ENCODE assay signal across 10 cellular contexts in genomic region chr4:151484396-151485102, GRCh38.
A peak's percentile ranks its signal among the peaks of the same experiment; 100 is the strongest.
DNase-seq lines count a peak whose midpoint lies in the region; ATAC-seq and TF ChIP-seq lines count a peak whose summit lies in the region.
"Had no signal": no experiment of that assay in that cellular context is flagged by ENCODE, and none has a peak within 500 bp of the region (broad histone marks: within the 10 kb centered on the region; RNA-seq: fewer than 3 reads in every experiment).

No MANE protein-coding gene starts in this region.

- H3K4me2 ChIP-seq in GM23338 = peak overlapping the region; percentile 36

- peak overlapping the region; percentile 98 for H3K27ac Mint-ChIP-seq in GM23338
- no peak overlapping the region for H3K27ac Mint-ChIP-seq in stimulated activated naive B cell treated with anti-CD40 and anti-IgM and Interleukin-4, amounts not matched to agents 10 μg/mL and 1 μg/mL and 100 μg/mL, for 72 hours

- H3K4me3 Mint-ChIP-seq in GM23338 = peak overlapping the region; percentile 23
- H3K4me3 Mint-ChIP-seq in stimulated activated naive B cell treated with anti-CD40 and anti-IgM and Interleukin-4, amounts not matched to agents 10 μg/mL and 1 μg/mL and 100 μg/mL, for 72 hours = no peak overlapping the region

- no peaks in the 10 kb centered on the region for H3F3A ChIP-seq in GM23338 (replicated peaks; ENCODE audit: low read depth)

- H3K27me3 Mint-ChIP-seq in GM23338 (ENCODE audit: insufficient read depth, low read depth, poor library complexity) = peaks cover 4% of the 10 kb centered on the region
- H3K27me3 Mint-ChIP-seq in stimulated activated naive B cell treated with anti-CD40 and anti-IgM and Interleukin-4, amounts not matched to agents 10 μg/mL and 1 μg/mL and 100 μg/mL, for 72 hours = peaks cover 9 to 20% of the 10 kb centered on the region in 2 donors

- H3K36me3 Mint-ChIP-seq in GM23338 (ENCODE audit: low read depth) = peaks cover 16% of the 10 kb centered on the region
- no peaks in the 10 kb centered on the region for H3K36me3 Mint-ChIP-seq in stimulated activated naive B cell treated with anti-CD40 and anti-IgM and Interleukin-4, amounts not matched to agents 10 μg/mL and 1 μg/mL and 100 μg/mL, for 72 hours

- no peak for TF ChIP-seq CTCF in GM23338 (conservative IDR thresholded peaks at IDR 0.05; ENCODE audit: low read depth in 2 of 2)

- no peaks in the 10 kb centered on the region for H3K27me3 ChIP-seq in GM23338 (ENCODE audit: insufficient read depth)
- H3K27me3 ChIP-seq in SJSA1 (replicated peaks) = no peaks in the 10 kb centered on the region

- H3K4me1 ChIP-seq in GM23338 (ENCODE audit: insufficient read depth) = peaks cover 67% of the 10 kb centered on the region
- peaks cover 28% of the 10 kb centered on the region for H3K4me1 ChIP-seq in SJSA1 (replicated peaks)
- H3K4me1 ChIP-seq: parathyroid adenoma had no signal

- peaks cover 53% of the 10 kb centered on the region for H3K79me2 ChIP-seq in GM23338 (replicated peaks; ENCODE audit: insufficient read depth)
- H3K79me2 ChIP-seq: parathyroid adenoma had no signal

- H3K36me3 ChIP-seq in GM23338 (ENCODE audit: insufficient read depth) (no peaks in the 10 kb centered on the region), SJSA1 (no peaks in the 10 kb centered on the region)

- peak overlapping the region; percentile 3; the same call in 1 of the 2 replicates for H3K4me3 ChIP-seq in GM23338
- H3K4me3 ChIP-seq in SJSA1 = no peak overlapping the region
- H3K4me3 ChIP-seq in skeletal muscle cell (ENCODE audit: low read depth, low read length) = no peak overlapping the region

- no peaks in the 10 kb centered on the region for H3K9me3 ChIP-seq in SJSA1 (replicated peaks)

- H3K27ac ChIP-seq in GM23338 (ENCODE audit: low read depth) = peak overlapping the region; percentile 99
- H3K27ac ChIP-seq in SJSA1 = peak overlapping the region; percentile 90
- H3K27ac ChIP-seq: parathyroid adenoma had no signal

- H4K20me1 ChIP-seq in GM23338 (replicated peaks; ENCODE audit: insufficient read depth) = no peaks in the 10 kb centered on the region

- H3K9me3 Mint-ChIP-seq in GM23338 = no peaks in the 10 kb centered on the region; the same call in 2 of the 3 replicates
- H3K9me3 Mint-ChIP-seq in stimulated activated naive B cell treated with anti-CD40 and anti-IgM and Interleukin-4, amounts not matched to agents 10 μg/mL and 1 μg/mL and 100 μg/mL, for 72 hours = peaks cover 4 to 8% of the 10 kb centered on the region in 2 donors

- ATAC-seq in GM23338 = peak; percentile 83
- no peak for ATAC-seq in stimulated activated naive B cell treated with anti-CD40 and anti-IgM and Interleukin-4, amounts not matched to agents 10 μg/mL and 1 μg/mL and 100 μg/mL, for 72 hours (replicated peaks)
- ATAC-seq in HG02938 (IDR thresholded peaks at IDR 0.05; ENCODE audit: unreplicated experiment) = no peak

- DNase-seq in GM23338 (ENCODE audit: low spot score) (peak; percentile 96), SJSA1 (ENCODE audit: low read depth in 1 of 2, low spot score in 2 of 2) (peak; percentile 72 to 88), fibroblast of the conjunctiva (ENCODE audit: low read depth) (peak; percentile 39), skeletal muscle cell (ENCODE audit: low read depth) (peak; percentile 54), hippocampal formation (lab: John Stamatoyannopoulos, UW) (no peak), pons (ENCODE audit: low spot score) (no peak)
- DNase-seq in stimulated activated naive B cell treated with anti-CD40 and anti-IgM and Interleukin-4, amounts not matched to agents 10 μg/mL and 1 μg/mL and 100 μg/mL, for 72 hours = no peak
- DNase-seq: NCI-H2107 had no signal

- H3K9me2 ChIP-seq in GM23338 (ENCODE audit: insufficient read depth) = no peaks in the 10 kb centered on the region

- peaks cover 80% of the 10 kb centered on the region for H3K4me1 Mint-ChIP-seq in GM23338
- H3K4me1 Mint-ChIP-seq in stimulated activated naive B cell treated with anti-CD40 and anti-IgM and Interleukin-4, amounts not matched to agents 10 μg/mL and 1 μg/mL and 100 μg/mL, for 72 hours = no peaks in the 10 kb centered on the region

- H2AFZ ChIP-seq in GM23338 = no peak overlapping the region
- H2AFZ ChIP-seq: parathyroid adenoma had no signal

TF ChIP-seq in GM23338, 12 proteins besides CTCF, POLR2A, EP300 and RAD21:
- TF ChIP-seq JUNB (IDR thresholded peaks at IDR 0.05; ENCODE audit: unreplicated experiment) (no peak), ETS1 (IDR thresholded peaks at IDR 0.05) (0 out of 2 replicates have a peak, but pooled peaks have one; percentile 29), POLR2AphosphoS5 (IDR thresholded peaks at IDR 0.05; ENCODE audit: low read depth) (peak; percentile 38), EZH2phosphoT487 (IDR thresholded peaks at IDR 0.05; ENCODE audit: unreplicated experiment) (no peak), ZNF114 (CRISPR knock-in tag; IDR thresholded peaks at IDR 0.05) (0 out of 2 replicates have a peak, but pooled peaks have one; percentile 7), NANOG (IDR thresholded peaks at IDR 0.05; ENCODE audit: borderline replicate concordance) (peak; percentile 89)
- TF ChIP-seq, protein P1, sequence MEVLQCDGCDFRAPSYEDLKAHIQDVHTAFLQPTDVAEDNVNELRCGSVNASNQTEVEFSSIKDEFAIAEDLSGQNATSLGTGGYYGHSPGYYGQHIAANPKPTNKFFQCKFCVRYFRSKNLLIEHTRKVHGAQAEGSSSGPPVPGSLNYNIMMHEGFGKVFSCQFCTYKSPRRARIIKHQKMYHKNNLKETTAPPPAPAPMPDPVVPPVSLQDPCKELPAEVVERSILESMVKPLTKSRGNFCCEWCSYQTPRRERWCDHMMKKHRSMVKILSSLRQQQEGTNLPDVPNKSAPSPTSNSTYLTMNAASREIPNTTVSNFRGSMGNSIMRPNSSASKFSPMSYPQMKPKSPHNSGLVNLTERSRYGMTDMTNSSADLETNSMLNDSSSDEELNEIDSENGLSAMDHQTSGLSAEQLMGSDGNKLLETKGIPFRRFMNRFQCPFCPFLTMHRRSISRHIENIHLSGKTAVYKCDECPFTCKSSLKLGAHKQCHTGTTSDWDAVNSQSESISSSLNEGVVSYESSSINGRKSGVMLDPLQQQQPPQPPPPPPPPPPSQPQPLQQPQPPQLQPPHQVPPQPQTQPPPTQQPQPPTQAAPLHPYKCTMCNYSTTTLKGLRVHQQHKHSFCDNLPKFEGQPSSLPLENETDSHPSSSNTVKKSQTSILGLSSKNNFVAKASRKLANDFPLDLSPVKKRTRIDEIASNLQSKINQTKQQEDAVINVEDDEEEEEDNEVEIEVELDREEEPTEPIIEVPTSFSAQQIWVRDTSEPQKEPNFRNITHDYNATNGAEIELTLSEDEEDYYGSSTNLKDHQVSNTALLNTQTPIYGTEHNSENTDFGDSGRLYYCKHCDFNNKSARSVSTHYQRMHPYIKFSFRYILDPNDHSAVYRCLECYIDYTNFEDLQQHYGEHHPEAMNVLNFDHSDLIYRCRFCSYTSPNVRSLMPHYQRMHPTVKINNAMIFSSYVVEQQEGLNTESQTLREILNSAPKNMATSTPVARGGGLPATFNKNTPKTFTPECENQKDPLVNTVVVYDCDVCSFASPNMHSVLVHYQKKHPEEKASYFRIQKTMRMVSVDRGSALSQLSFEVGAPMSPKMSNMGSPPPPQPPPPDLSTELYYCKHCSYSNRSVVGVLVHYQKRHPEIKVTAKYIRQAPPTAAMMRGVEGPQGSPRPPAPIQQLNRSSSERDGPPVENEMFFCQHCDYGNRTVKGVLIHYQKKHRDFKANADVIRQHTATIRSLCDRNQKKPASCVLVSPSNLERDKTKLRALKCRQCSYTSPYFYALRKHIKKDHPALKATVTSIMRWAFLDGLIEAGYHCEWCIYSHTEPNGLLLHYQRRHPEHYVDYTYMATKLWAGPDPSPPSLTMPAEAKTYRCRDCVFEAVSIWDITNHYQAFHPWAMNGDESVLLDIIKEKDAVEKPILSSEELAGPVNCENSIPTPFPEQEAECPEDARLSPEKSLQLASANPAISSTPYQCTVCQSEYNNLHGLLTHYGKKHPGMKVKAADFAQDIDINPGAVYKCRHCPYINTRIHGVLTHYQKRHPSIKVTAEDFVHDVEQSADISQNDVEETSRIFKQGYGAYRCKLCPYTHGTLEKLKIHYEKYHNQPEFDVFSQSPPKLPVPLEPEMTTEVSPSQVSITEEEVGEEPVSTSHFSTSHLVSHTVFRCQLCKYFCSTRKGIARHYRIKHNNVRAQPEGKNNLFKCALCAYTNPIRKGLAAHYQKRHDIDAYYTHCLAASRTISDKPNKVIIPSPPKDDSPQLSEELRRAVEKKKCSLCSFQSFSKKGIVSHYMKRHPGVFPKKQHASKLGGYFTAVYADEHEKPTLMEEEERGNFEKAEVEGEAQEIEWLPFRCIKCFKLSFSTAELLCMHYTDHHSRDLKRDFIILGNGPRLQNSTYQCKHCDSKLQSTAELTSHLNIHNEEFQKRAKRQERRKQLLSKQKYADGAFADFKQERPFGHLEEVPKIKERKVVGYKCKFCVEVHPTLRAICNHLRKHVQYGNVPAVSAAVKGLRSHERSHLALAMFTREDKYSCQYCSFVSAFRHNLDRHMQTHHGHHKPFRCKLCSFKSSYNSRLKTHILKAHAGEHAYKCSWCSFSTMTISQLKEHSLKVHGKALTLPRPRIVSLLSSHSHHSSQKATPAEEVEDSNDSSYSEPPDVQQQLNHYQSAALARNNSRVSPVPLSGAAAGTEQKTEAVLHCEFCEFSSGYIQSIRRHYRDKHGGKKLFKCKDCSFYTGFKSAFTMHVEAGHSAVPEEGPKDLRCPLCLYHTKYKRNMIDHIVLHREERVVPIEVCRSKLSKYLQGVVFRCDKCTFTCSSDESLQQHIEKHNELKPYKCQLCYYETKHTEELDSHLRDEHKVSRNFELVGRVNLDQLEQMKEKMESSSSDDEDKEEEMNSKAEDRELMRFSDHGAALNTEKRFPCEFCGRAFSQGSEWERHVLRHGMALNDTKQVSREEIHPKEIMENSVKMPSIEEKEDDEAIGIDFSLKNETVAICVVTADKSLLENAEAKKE (CRISPR knock-in tag; IDR thresholded peaks at IDR 0.05) = peak; percentile 66; the same call in 1 of the 2 replicates

Comparison
In these comparisons a context has a peak if more than half of its experiments do, and no peak if none do; other contexts are left out.
1. DNase-seq: peak in GM23338 (single experiment), SJSA1 (2 of 2), fibroblast of the conjunctiva (single experiment) and skeletal muscle cell (single experiment); none in hippocampal formation (0 of 2), stimulated activated naive B cell treated with anti-CD40 and anti-IgM and Interleukin-4, amounts not matched to agents 10 μg/mL and 1 μg/mL and 100 μg/mL, for 72 hours (single experiment) and pons (single experiment).